ENCODE assay signal across 11 cellular contexts in the genomic region with DNA sequence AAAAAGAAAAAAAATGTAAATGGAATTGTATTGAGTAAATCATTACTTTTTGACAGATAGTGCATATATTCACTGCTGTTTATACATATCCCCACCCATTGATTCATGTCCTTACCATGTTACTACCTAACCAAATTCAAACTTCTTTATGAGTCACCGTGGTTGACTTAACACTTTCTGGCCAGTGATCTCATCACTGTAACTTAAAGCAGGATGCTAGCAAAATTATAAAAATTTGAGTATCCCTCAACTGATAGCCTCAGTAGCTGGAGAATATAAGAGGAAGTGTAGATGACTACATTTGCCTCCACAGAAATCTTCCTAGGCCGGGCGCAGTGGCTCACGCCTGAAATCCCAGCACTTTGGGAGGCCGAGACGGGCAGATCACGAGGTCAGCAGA. TPM values are rescaled to one million over a fixed set of nuclear protein-coding genes. Genes with fewer than 3 reads are reported as not detected.
DNase-seq lines count a peak whose midpoint lies in the region; ATAC-seq, FAIRE-seq and TF ChIP-seq lines count a peak whose summit lies in the region.
"Had no signal": no experiment of that assay in that cellular context is flagged by ENCODE, and none has a peak within 500 bp of the region (broad histone marks: within the 10 kb centered on the region; RNA-seq: fewer than 3 reads in every experiment).

No MANE protein-coding gene starts in this region.

- no peak overlapping the region for H3K4me2 ChIP-seq in mammary epithelial cell (ENCODE audit: insufficient read depth, low read depth, low read length)

- CTCF ChIA-PET in mammary epithelial cell (lab: Charles Lee; ENCODE audit: low non-redundant PET), result no interaction called here

- intact Hi-C loops in mammary epithelial cell (cut with micrococcal nuclease), result loop anchor here (5.0 kb wide), 1 partner anchor 65 kb away; no protein-coding TSS in a partner anchor
- intact Hi-C loops in right cardiac atrium (cut with DNase I), result no loop called here

- dilution Hi-C loops in mammary epithelial cell (cut with HindIII; ENCODE audit: low sequenced_read_pairs), result no loop called here

- H3K9me3 ChIP-seq in mammary epithelial cell (replicated peaks; ENCODE audit: insufficient read depth, low read length) (no peaks in the 10 kb centered on the region), right cardiac atrium (ENCODE audit: control insufficient read depth, low read length) (no peaks in the 10 kb centered on the region)

- H3K9ac ChIP-seq in mammary epithelial cell (ENCODE audit: insufficient read depth, low read length), result no peak overlapping the region

- no peak for FAIRE-seq in HTR-8/SVneo (lab: Jason Lieb, UNC)

- in situ Hi-C loops in ACHN (cut with HindIII; ENCODE audit: low pct_ligation_motif_present, low pct_unique_long_range_greater_than_20kb, low sequenced_read_pairs) (no loop called here), mammary epithelial cell (cut with MboI; ENCODE audit: low sequenced_read_pairs in 2 of 2) (no loop called here)

- H3K27me3 ChIP-seq in mammary epithelial cell (ENCODE audit: insufficient read depth, low read length), result no peaks in the 10 kb centered on the region
- H3K27me3 ChIP-seq in right cardiac atrium (ENCODE audit: control insufficient read depth, insufficient read depth), result no peaks in the 10 kb centered on the region

- ATAC-seq in GM19468 (IDR thresholded peaks at IDR 0.05; ENCODE audit: extremely low read depth, unreplicated experiment) (peak; percentile 68), right cardiac atrium (no peak)
- ATAC-seq: HCT116 had no signal

- no peak for TF ChIP-seq CTCF in mammary epithelial cell (conservative IDR thresholded peaks at IDR 0.05 in 1 of 2, IDR thresholded peaks at IDR 0.05 in 1 of 2; ENCODE audit: extremely low read depth in 1 of 2, insufficient read depth in 1 of 2, low read depth in 1 of 2, low read length in 2 of 2)

- no peaks in the 10 kb centered on the region for H4K20me1 ChIP-seq in mammary epithelial cell (ENCODE audit: insufficient read depth, low read length)

- H2AFZ ChIP-seq in mammary epithelial cell (ENCODE audit: low read depth, low read length), result no peak overlapping the region

- H3K27ac ChIP-seq in mammary epithelial cell (ENCODE audit: insufficient read depth, low read depth, low read length) (no peak overlapping the region), right cardiac atrium (ENCODE audit: low read length) (no peak overlapping the region)

- H3K4me1 ChIP-seq in mammary epithelial cell (ENCODE audit: insufficient read depth, low read length), result peaks cover 9% of the 10 kb centered on the region
- peaks cover 3% of the 10 kb centered on the region for H3K4me1 ChIP-seq in right cardiac atrium (ENCODE audit: control insufficient read depth, insufficient read depth, low read length)

- H3K4me3 ChIP-seq in mammary epithelial cell (replicated peaks in 1 of 3; ENCODE audit: insufficient read depth in 1 of 3, low read depth in 2 of 3, low read length in 3 of 3) (no peak overlapping the region), right cardiac atrium (ENCODE audit: low read length) (no peak overlapping the region)

- DNase-seq in ACHN (peak; percentile 66), HTR-8/SVneo (ENCODE audit: insufficient read length, low spot score) (peak; percentile 18), mammary epithelial cell (peak; percentile 71), NCI-H2029 (lab: John Stamatoyannopoulos, UW) (no peak), NCI-H524 (lab: John Stamatoyannopoulos, UW) (no peak), activated gamma-delta T cell (lab: John Stamatoyannopoulos, UW) (no peak), right cardiac atrium (no peak)
- DNase-seq: activated CD4-positive, CD25-positive, alpha-beta regulatory T cell treated with anti-CD3 and anti-CD28 coated beads, Interleukin-2, amount 50 U/mL, for 72 hours; naive B cell had no signal

- H3K79me2 ChIP-seq in mammary epithelial cell (ENCODE audit: insufficient read depth, low read length), result peaks cover 38% of the 10 kb centered on the region

- peaks cover 26% of the 10 kb centered on the region for H3K36me3 ChIP-seq in mammary epithelial cell (ENCODE audit: insufficient read depth, low read length)

- no TSS peak for BruUV-seq in mammary epithelial cell (replicated peaks; lab: Mats Ljungman, UMichigan)

- WGBS in mammary epithelial cell (ENCODE audit: low coverage, missing lambda C conversion rate), result 84% methylated on average over 7 of the region's 7 CpGs
- 96% methylated on average over 7 of the region's 7 CpGs for WGBS in right cardiac atrium

RNA-seq across cellular contexts. Expression of gene CNOT9, which starts 13.4 kb away (rescaled TPM):
- total RNA-seq in mammary epithelial cell, result 10 to 100 TPM; 39.8 to 53.3 TPM
- 46.5 TPM for polyA plus RNA-seq in mammary epithelial cell
- 82.1 TPM for polyA minus RNA-seq in mammary epithelial cell
- 10 to 100 TPM; 16.0 to 24.7 (median 19.3) TPM for total RNA-seq in right cardiac atrium
- 14.5 TPM for polyA plus RNA-seq in right cardiac atrium

RNA-seq across cellular contexts. Expression of gene USP37, which starts 13.9 kb away (rescaled TPM):
- total RNA-seq in mammary epithelial cell, result 10 to 100 TPM; 10.7 to 14.6 TPM
- polyA plus RNA-seq in mammary epithelial cell, result 3.3 TPM
- 13.7 TPM for polyA minus RNA-seq in mammary epithelial cell
- total RNA-seq in right cardiac atrium, result 1 to 10 TPM; 6.1 to 9.9 (median 7.6) TPM
- 1.7 TPM for polyA plus RNA-seq in right cardiac atrium

RNA-seq across cellular contexts. Expression of gene PLCD4, which starts 25.6 kb away (rescaled TPM):
- total RNA-seq in mammary epithelial cell (1 to 10 TPM; 1.8 to 5.4 TPM), right cardiac atrium (1 to 10 TPM in 1 of 4 donors, under 1 TPM in 3; 0.53 to 1.3 (median 0.88) TPM)
- polyA plus RNA-seq in mammary epithelial cell (2.8 TPM), right cardiac atrium (0.48 TPM)
- 20.9 TPM for polyA minus RNA-seq in mammary epithelial cell

Comparison
In these comparisons a context has a peak if more than half of its experiments do, and no peak if none do; other contexts are left out.
1. DNase-seq: peak in ACHN (single experiment), HTR-8/SVneo (single experiment) and mammary epithelial cell (single experiment); none in NCI-H2029 (single experiment), NCI-H524 (0 of 2), activated gamma-delta T cell (single experiment) and right cardiac atrium (0 of 3).